Comparison of ENCODE assay signal across 1 cellular context in the genomic region with DNA sequence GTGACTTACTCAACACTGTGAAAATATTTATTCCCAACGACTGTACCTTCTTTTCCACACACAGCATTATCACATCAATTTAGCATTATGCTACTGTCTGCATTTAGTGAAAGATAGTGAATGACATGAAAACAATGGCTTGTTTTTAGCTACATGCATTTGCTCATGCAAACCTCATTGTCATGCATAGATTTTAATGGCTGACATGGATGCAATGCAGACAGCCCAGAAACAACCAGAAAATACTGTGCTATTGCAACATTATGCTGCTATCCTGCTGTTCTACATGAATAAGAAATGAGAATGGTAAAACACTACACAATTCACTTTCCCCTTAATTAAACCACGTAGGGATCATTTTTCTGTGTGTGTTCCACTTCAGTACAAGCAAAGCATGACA.
TF ChIP-seq lines count a peak whose summit lies in the region.

No MANE protein-coding gene starts in this region.

TF ChIP-seq in GM23338, 12 proteins besides CTCF, POLR2A, EP300 and RAD21 (continued from another document):
- TF ChIP-seq, protein P1, sequence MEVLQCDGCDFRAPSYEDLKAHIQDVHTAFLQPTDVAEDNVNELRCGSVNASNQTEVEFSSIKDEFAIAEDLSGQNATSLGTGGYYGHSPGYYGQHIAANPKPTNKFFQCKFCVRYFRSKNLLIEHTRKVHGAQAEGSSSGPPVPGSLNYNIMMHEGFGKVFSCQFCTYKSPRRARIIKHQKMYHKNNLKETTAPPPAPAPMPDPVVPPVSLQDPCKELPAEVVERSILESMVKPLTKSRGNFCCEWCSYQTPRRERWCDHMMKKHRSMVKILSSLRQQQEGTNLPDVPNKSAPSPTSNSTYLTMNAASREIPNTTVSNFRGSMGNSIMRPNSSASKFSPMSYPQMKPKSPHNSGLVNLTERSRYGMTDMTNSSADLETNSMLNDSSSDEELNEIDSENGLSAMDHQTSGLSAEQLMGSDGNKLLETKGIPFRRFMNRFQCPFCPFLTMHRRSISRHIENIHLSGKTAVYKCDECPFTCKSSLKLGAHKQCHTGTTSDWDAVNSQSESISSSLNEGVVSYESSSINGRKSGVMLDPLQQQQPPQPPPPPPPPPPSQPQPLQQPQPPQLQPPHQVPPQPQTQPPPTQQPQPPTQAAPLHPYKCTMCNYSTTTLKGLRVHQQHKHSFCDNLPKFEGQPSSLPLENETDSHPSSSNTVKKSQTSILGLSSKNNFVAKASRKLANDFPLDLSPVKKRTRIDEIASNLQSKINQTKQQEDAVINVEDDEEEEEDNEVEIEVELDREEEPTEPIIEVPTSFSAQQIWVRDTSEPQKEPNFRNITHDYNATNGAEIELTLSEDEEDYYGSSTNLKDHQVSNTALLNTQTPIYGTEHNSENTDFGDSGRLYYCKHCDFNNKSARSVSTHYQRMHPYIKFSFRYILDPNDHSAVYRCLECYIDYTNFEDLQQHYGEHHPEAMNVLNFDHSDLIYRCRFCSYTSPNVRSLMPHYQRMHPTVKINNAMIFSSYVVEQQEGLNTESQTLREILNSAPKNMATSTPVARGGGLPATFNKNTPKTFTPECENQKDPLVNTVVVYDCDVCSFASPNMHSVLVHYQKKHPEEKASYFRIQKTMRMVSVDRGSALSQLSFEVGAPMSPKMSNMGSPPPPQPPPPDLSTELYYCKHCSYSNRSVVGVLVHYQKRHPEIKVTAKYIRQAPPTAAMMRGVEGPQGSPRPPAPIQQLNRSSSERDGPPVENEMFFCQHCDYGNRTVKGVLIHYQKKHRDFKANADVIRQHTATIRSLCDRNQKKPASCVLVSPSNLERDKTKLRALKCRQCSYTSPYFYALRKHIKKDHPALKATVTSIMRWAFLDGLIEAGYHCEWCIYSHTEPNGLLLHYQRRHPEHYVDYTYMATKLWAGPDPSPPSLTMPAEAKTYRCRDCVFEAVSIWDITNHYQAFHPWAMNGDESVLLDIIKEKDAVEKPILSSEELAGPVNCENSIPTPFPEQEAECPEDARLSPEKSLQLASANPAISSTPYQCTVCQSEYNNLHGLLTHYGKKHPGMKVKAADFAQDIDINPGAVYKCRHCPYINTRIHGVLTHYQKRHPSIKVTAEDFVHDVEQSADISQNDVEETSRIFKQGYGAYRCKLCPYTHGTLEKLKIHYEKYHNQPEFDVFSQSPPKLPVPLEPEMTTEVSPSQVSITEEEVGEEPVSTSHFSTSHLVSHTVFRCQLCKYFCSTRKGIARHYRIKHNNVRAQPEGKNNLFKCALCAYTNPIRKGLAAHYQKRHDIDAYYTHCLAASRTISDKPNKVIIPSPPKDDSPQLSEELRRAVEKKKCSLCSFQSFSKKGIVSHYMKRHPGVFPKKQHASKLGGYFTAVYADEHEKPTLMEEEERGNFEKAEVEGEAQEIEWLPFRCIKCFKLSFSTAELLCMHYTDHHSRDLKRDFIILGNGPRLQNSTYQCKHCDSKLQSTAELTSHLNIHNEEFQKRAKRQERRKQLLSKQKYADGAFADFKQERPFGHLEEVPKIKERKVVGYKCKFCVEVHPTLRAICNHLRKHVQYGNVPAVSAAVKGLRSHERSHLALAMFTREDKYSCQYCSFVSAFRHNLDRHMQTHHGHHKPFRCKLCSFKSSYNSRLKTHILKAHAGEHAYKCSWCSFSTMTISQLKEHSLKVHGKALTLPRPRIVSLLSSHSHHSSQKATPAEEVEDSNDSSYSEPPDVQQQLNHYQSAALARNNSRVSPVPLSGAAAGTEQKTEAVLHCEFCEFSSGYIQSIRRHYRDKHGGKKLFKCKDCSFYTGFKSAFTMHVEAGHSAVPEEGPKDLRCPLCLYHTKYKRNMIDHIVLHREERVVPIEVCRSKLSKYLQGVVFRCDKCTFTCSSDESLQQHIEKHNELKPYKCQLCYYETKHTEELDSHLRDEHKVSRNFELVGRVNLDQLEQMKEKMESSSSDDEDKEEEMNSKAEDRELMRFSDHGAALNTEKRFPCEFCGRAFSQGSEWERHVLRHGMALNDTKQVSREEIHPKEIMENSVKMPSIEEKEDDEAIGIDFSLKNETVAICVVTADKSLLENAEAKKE (CRISPR knock-in tag; IDR thresholded peaks at IDR 0.05), result no peak
- no peak for TF ChIP-seq ZNF331 (CRISPR knock-in tag; IDR thresholded peaks at IDR 0.05; ENCODE audit: low read depth)
- peak; percentile 68; the same call in 1 of the 2 replicates for TF ChIP-seq NANOG (IDR thresholded peaks at IDR 0.05; ENCODE audit: borderline replicate concordance)
- no peak for TF ChIP-seq POLR2AphosphoS5 (IDR thresholded peaks at IDR 0.05; ENCODE audit: low read depth)
- TF ChIP-seq EZH2 (IDR thresholded peaks at IDR 0.05; ENCODE audit: low read depth, unreplicated experiment), result no peak
- no peak for TF ChIP-seq JUNB (IDR thresholded peaks at IDR 0.05; ENCODE audit: unreplicated experiment)
TF ChIP-seq in GM23338: peak in this region for 1.
